Comparison of ENCODE assay signal across 9 cellular contexts in the genomic region with DNA sequence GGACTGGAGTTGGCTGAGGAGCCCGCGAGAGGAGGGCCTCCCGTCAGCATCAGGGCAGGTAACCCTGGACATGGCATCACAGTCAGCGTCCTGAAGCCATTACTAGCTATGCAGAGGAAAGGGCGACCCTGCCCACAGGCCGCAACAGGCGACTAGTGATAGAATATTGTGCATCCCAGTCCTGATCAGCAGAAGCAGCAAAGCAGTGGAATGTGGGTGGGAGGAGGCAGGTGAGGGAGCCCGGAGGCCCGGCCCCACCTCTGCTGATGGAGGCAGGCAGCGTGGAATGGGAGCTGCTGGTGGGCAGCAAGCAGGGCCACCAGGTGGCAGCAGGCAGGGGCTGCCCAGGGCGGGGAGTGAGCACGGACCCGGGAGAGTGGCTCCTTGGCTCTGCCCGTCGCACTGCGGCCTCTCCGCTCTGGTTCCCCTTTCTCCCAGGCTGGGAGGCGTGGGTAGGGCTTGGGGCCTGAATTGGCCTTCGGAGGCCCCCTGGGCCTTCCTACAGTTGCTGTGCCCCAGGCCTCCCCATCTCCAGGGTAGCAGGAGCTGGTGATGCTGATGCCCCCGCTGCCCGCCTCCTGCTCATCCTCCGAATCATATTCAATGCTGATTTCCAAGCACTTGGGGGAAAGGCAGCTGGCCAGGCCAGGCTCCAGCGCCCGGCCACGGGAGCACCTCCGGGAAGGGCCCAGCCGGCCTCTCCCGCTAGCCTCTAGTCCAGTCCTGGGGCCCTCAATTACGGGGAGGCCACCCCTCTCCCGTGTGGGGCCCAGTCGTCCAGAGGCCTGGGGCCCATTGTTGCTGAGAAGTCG. TPM values are rescaled to one million over a fixed set of nuclear protein-coding genes. Genes with fewer than 3 reads are reported as not detected.
DNase-seq lines count a peak whose midpoint lies in the region; ATAC-seq and TF ChIP-seq lines count a peak whose summit lies in the region.
"Had no signal": no experiment of that assay in that cellular context is flagged by ENCODE, and none has a peak within 500 bp of the region (broad histone marks: within the 10 kb centered on the region; RNA-seq: fewer than 3 reads in every experiment).

No MANE protein-coding gene starts in this region.

- no peak overlapping the region for H3K27ac Mint-ChIP-seq in H9
- H3K27ac Mint-ChIP-seq: nephron had no signal

- no peak overlapping the region for H4K91ac ChIP-seq in H9 (ENCODE audit: insufficient read length, low read depth, low read length)

- ATAC-seq in GM18520 (IDR thresholded peaks at IDR 0.05; ENCODE audit: unreplicated experiment) = no peak

- no peaks in the 10 kb centered on the region for H3K9me3 Mint-ChIP-seq in H9
- H3K9me3 Mint-ChIP-seq: nephron had no signal

- H3K27me3 Mint-ChIP-seq in H9 (ENCODE audit: low read depth) = peaks cover 2% of the 10 kb centered on the region; the same call in 1 of the 2 replicates

- H3K9ac ChIP-seq in H9 (ENCODE audit: extremely low read depth, insufficient read length, low read length) = no peak overlapping the region
- no peak overlapping the region for H3K9ac ChIP-seq in mesendoderm (ENCODE audit: low read length)

- H3K23ac ChIP-seq in H9 (ENCODE audit: insufficient read length, low read depth, low read length) = no peak overlapping the region
- H3K23ac ChIP-seq in mesendoderm (ENCODE audit: low read length) = no peak overlapping the region

- H3K4me2 ChIP-seq in H9 (ENCODE audit: insufficient read depth, insufficient read length, low read length) = no peak overlapping the region
- H3K4me2 ChIP-seq in mesendoderm (ENCODE audit: low read length) = no peak overlapping the region

- no peak overlapping the region for H2BK120ac ChIP-seq in H9 (ENCODE audit: low read depth, low read length, poor library complexity, severe bottlenecking)
- H2BK120ac ChIP-seq in mesendoderm (ENCODE audit: low read depth, low read length) = no peak overlapping the region

- no peaks in the 10 kb centered on the region for H3K36me3 ChIP-seq in mesendoderm (ENCODE audit: control insufficient read depth, insufficient read depth, low read length)
- no peaks in the 10 kb centered on the region for H3K36me3 ChIP-seq in suprapubic skin

- no peaks in the 10 kb centered on the region for H3K23me2 ChIP-seq in H9 (ENCODE audit: insufficient read length, low read depth, low read length, poor library complexity, severe bottlenecking)

- DNase-seq in H9 = peak; percentile 92
- DNase-seq in caudate nucleus (lab: John Stamatoyannopoulos, UW) = peak in 2 of 61 donors; percentile 22 to 24
- peak; percentile 75 for DNase-seq in mesendoderm
- no peak for DNase-seq in GF-D8 (lab: John Stamatoyannopoulos, UW)
- DNase-seq in suprapubic skin (ENCODE audit: low spot score in 2 of 2) = no peak
- DNase-seq in Ammon's horn (ENCODE audit: low spot score) = no peak

- H3K4me3 ChIP-seq in mesendoderm (ENCODE audit: low read length) (no peak overlapping the region), suprapubic skin (no peak overlapping the region)

- H3K4me1 Mint-ChIP-seq in H9 = peaks cover 2 to 27% of the 10 kb centered on the region in 2 experiments

- no peak overlapping the region for H3K27ac ChIP-seq in C4-2B
- no peak overlapping the region for H3K27ac ChIP-seq in H9 (ENCODE audit: insufficient read length, low read depth, low read length)
- H3K27ac ChIP-seq in caudate nucleus (ENCODE audit: low read depth, low read length) = peak overlapping the region; percentile 58
- H3K27ac ChIP-seq in mesendoderm (ENCODE audit: low read depth, low read length) = no peak overlapping the region
- H3K27ac ChIP-seq in suprapubic skin = no peak overlapping the region

- H3K79me2 ChIP-seq in H9 (ENCODE audit: insufficient read depth, low read length) (no peaks in the 10 kb centered on the region), mesendoderm (ENCODE audit: control insufficient read depth, insufficient read depth, low read length) (no peaks in the 10 kb centered on the region)

- TF ChIP-seq CTCF in C4-2B (conservative IDR thresholded peaks at IDR 0.05) (peak; percentile 34), H9 (conservative IDR thresholded peaks at IDR 0.05) (peak; percentile 79), suprapubic skin (IDR thresholded peaks at IDR 0.05) (no peak)

- H3K4me1 ChIP-seq in H9 (ENCODE audit: insufficient read depth, low read length) (no peaks in the 10 kb centered on the region), mesendoderm (ENCODE audit: control insufficient read depth, low read depth, low read length) (no peaks in the 10 kb centered on the region), suprapubic skin (no peaks in the 10 kb centered on the region)

- H3K9me3 ChIP-seq in H9 (ENCODE audit: control insufficient read depth, low read depth, low read length) (no peaks in the 10 kb centered on the region), suprapubic skin (no peaks in the 10 kb centered on the region)

- 0 out of 2 replicates have a peak overlapping the region, but pooled peaks have one; percentile 43 for H3K14ac ChIP-seq in H9 (ENCODE audit: insufficient read depth, low read length)

- no peak overlapping the region for H2BK20ac ChIP-seq in H9 (ENCODE audit: low read depth, low read length, poor library complexity, severe bottlenecking)

- no CpG with 5 or more reads among the region's 32 CpGs for WGBS in H9 (ENCODE audit: extremely low coverage, insufficient read length, low lambda C conversion rate)
- WGBS in mesendoderm (ENCODE audit: extremely low coverage, insufficient coverage, low lambda C conversion rate) = no CpG with 5 or more reads among the region's 32 CpGs
- 79% methylated on average over 22 of the region's 32 CpGs for WGBS in suprapubic skin

- H4K5ac ChIP-seq in H9 (ENCODE audit: insufficient read length, low read depth, low read length) (no peak overlapping the region), mesendoderm (ENCODE audit: low read length) (no peak overlapping the region)

- H3T11ph ChIP-seq in H9 (ENCODE audit: low read length) = no peak overlapping the region

- no peaks in the 10 kb centered on the region for H3K27me3 ChIP-seq in H9 (ENCODE audit: insufficient read depth, low read length)
- H3K27me3 ChIP-seq in mesendoderm (ENCODE audit: insufficient read depth, low read length, poor library complexity) = no peaks in the 10 kb centered on the region
- H3K27me3 ChIP-seq in suprapubic skin = no peaks in the 10 kb centered on the region

- no peak overlapping the region for H3K4ac ChIP-seq in H9 (ENCODE audit: low read depth, low read length)
- H3K4ac ChIP-seq in mesendoderm (ENCODE audit: low read depth, low read length) = no peak overlapping the region

- H2BK12ac ChIP-seq in H9 (ENCODE audit: insufficient read length, low read depth, low read length) = no peak overlapping the region

- H2BK15ac ChIP-seq in H9 (ENCODE audit: low read depth, low read length) (no peak overlapping the region), mesendoderm (replicated peaks; ENCODE audit: low read depth) (no peak overlapping the region)

- no peaks in the 10 kb centered on the region for H4K20me1 ChIP-seq in H9 (ENCODE audit: control insufficient read depth, insufficient read depth, insufficient read length)

- no peak overlapping the region for H2AFZ ChIP-seq in H9 (ENCODE audit: low read length)

- TF ChIP-seq EP300 in suprapubic skin (IDR thresholded peaks at IDR 0.05) = no peak

- no peak overlapping the region for H2AK5ac ChIP-seq in H9 (ENCODE audit: insufficient read length, low read length)
- H2AK5ac ChIP-seq in mesendoderm (ENCODE audit: low read length) = no peak overlapping the region

- H4K8ac ChIP-seq in H9 (replicated peaks; ENCODE audit: insufficient read length, low read depth, low read length) (no peak overlapping the region), mesendoderm (ENCODE audit: low read depth, low read length) (no peak overlapping the region)

- H2BK5ac ChIP-seq in H9 (ENCODE audit: insufficient read length, low read length) = no peak overlapping the region
- no peak overlapping the region for H2BK5ac ChIP-seq in mesendoderm (ENCODE audit: low read length)

- no peak overlapping the region for H3K4me3 Mint-ChIP-seq in H9
- H3K4me3 Mint-ChIP-seq: nephron had no signal

- no peaks in the 10 kb centered on the region for H3K79me1 ChIP-seq in H9 (ENCODE audit: insufficient read depth, low read depth, low read length, poor library complexity, severe bottlenecking)
- no peaks in the 10 kb centered on the region for H3K79me1 ChIP-seq in mesendoderm (ENCODE audit: low read length)

- TF ChIP-seq POLR2A in suprapubic skin (IDR thresholded peaks at IDR 0.05) = no peak

- H3K36me3 Mint-ChIP-seq in H9 (ENCODE audit: insufficient read depth in 1 of 3, low read depth in 3 of 3) = no peaks in the 10 kb centered on the region

- H3K56ac ChIP-seq in H9 (ENCODE audit: insufficient read length, low read depth, low read length) = no peak overlapping the region
- H3K56ac ChIP-seq in mesendoderm (ENCODE audit: low read length) = no peak overlapping the region

- H3K18ac ChIP-seq in H9 (ENCODE audit: insufficient read length, low read depth, low read length) (no peak overlapping the region), mesendoderm (ENCODE audit: low read length) (no peak overlapping the region)

RNA-seq across cellular contexts. Expression of gene TSPOAP1, which starts 20.2 kb away (rescaled TPM):
- total RNA-seq in H9 (2021) (17.3 and 19.0 TPM in 2 replicates), suprapubic skin (10 to 100 TPM in 2 of 4 donors, 1 to 10 TPM in 2; 6.8 to 26.9 (median 12.4) TPM)
- polyA plus RNA-seq in mesendoderm (2013, experiment 1 of 2) = 0.93 TPM
- polyA plus RNA-seq in mesendoderm (2013, experiment 2 of 2) = 0.78 TPM

RNA-seq across cellular contexts. Expression of gene MPO, which starts 27.6 kb away (rescaled TPM):
- total RNA-seq in H9 (2021) = not detected in 2 replicates
- polyA plus RNA-seq in mesendoderm (2013, experiment 1 of 2) = 0.03 TPM
- 0.08 TPM for polyA plus RNA-seq in mesendoderm (2013, experiment 2 of 2)
- total RNA-seq in suprapubic skin = not detected

RNA-seq across cellular contexts. Expression of gene SUPT4H1, which starts 43.6 kb away (rescaled TPM):
- total RNA-seq in H9 (2021) (107 and 109 TPM in 2 replicates), suprapubic skin (10 to 100 TPM; 33.8 to 48.3 (median 40.3) TPM)
- polyA plus RNA-seq in mesendoderm (2013, experiment 1 of 2) = 97.5 TPM
- 99.4 TPM for polyA plus RNA-seq in mesendoderm (2013, experiment 2 of 2)

Comparison
In these comparisons a context has a peak if more than half of its experiments do, and no peak if none do; other contexts are left out.
1. CTCF ChIP-seq: peak in C4-2B (single experiment) and H9 (single experiment); none in suprapubic skin (0 of 2).
2. DNase-seq: peak in H9 (single experiment) and mesendoderm (single experiment); none in GF-D8 (single experiment), suprapubic skin (0 of 2) and Ammon's horn (single experiment).